Comparison of ENCODE assay signal across 19 cellular contexts in genomic region chr15:36075333-36075732, GRCh38.
"Had no signal": no experiment of that assay in that cellular context is flagged by ENCODE, and none has a peak within 500 bp of the region (broad histone marks: within the 10 kb centered on the region; RNA-seq: fewer than 3 reads in every experiment).

No MANE protein-coding gene starts in this region.

- H3K27me3 Mint-ChIP-seq: activated B cell treated with CpG ODN at 0.5 μM for 24 hours; activated CD4-positive, alpha-beta T cell treated with anti-CD3 and anti-CD28 coated beads, Interleukin-2, amount 10 ng/mL, durations not matched to agents 7 days and 5 days; activated naive CD4-positive, alpha-beta T cell treated with anti-CD3 and anti-CD28 coated beads, Interleukin-2, amount 10 ng/mL, durations not matched to agents 7 days and 5 days; activated T-helper 17 cell treated with anti-CD3 and anti-CD28 coated beads, Interleukin-2, amount 50 U/mL, for 72 hours had no signal

- H3K36me3 Mint-ChIP-seq: activated naive CD4-positive, alpha-beta T cell treated with anti-CD3 and anti-CD28 coated beads, Interleukin-2, amount 10 ng/mL, durations not matched to agents 7 days and 5 days; stimulated activated effector memory CD8-positive, alpha-beta T cell treated with anti-CD3 and anti-CD28 coated beads, Interleukin-12 subunit alpha, Interleukin-12 subunit beta, amount 100 ng/mL, for 72 hours had no signal

- ATAC-seq: activated T-helper 17 cell treated with anti-CD3 and anti-CD28 coated beads, Interleukin-2, amount 50 U/mL, for 72 hours; foreskin keratinocyte; heart left ventricle; left lobe of liver; naive thymus-derived CD8-positive, alpha-beta T cell; stimulated activated effector memory CD8-positive, alpha-beta T cell treated with anti-CD3 and anti-CD28 coated beads, Interleukin-12 subunit alpha, Interleukin-12 subunit beta, amount 100 ng/mL, for 72 hours had no signal

- H3K9me3 ChIP-seq: adrenal gland, right atrium auricular region, uterus had no signal

- H3K4me3 ChIP-seq: adrenal gland, coronary artery, heart left ventricle, right atrium auricular region, skin epidermis, tibial artery, uterus had no signal

- H3K27ac ChIP-seq: adrenal gland, coronary artery, foreskin keratinocyte, heart left ventricle, right atrium auricular region, tibial artery, uterus had no signal

- H3K4me1 Mint-ChIP-seq: activated B cell treated with CpG ODN at 0.5 μM for 24 hours; activated CD4-positive, alpha-beta T cell treated with anti-CD3 and anti-CD28 coated beads, Interleukin-2, amount 10 ng/mL, durations not matched to agents 7 days and 5 days; activated naive CD4-positive, alpha-beta T cell treated with anti-CD3 and anti-CD28 coated beads, Interleukin-2, amount 10 ng/mL, durations not matched to agents 7 days and 5 days; activated T-helper 17 cell treated with anti-CD3 and anti-CD28 coated beads, Interleukin-2, amount 50 U/mL, for 72 hours; naive thymus-derived CD8-positive, alpha-beta T cell; stimulated activated effector memory CD8-positive, alpha-beta T cell treated with anti-CD3 and anti-CD28 coated beads, Interleukin-12 subunit alpha, Interleukin-12 subunit beta, amount 100 ng/mL, for 72 hours had no signal

- H3K27me3 ChIP-seq: adrenal gland, foreskin keratinocyte, heart left ventricle, right atrium auricular region, tibial artery, uterus had no signal

- H3K36me3 ChIP-seq: adrenal gland, heart left ventricle, right atrium auricular region, tibial artery, uterus had no signal

- H3K27ac Mint-ChIP-seq: activated B cell treated with CpG ODN at 0.5 μM for 24 hours; activated CD4-positive, alpha-beta T cell treated with anti-CD3 and anti-CD28 coated beads, Interleukin-2, amount 10 ng/mL, durations not matched to agents 7 days and 5 days; activated naive CD4-positive, alpha-beta T cell treated with anti-CD3 and anti-CD28 coated beads, Interleukin-2, amount 10 ng/mL, durations not matched to agents 7 days and 5 days; activated T-helper 17 cell treated with anti-CD3 and anti-CD28 coated beads, Interleukin-2, amount 50 U/mL, for 72 hours; naive thymus-derived CD8-positive, alpha-beta T cell; stimulated activated effector memory CD8-positive, alpha-beta T cell treated with anti-CD3 and anti-CD28 coated beads, Interleukin-12 subunit alpha, Interleukin-12 subunit beta, amount 100 ng/mL, for 72 hours had no signal

- H3K9me3 Mint-ChIP-seq: activated naive CD4-positive, alpha-beta T cell treated with anti-CD3 and anti-CD28 coated beads, Interleukin-2, amount 10 ng/mL, durations not matched to agents 7 days and 5 days had no signal

- H3K4me3 Mint-ChIP-seq: activated B cell treated with CpG ODN at 0.5 μM for 24 hours; activated CD4-positive, alpha-beta T cell treated with anti-CD3 and anti-CD28 coated beads, Interleukin-2, amount 10 ng/mL, durations not matched to agents 7 days and 5 days; activated naive CD4-positive, alpha-beta T cell treated with anti-CD3 and anti-CD28 coated beads, Interleukin-2, amount 10 ng/mL, durations not matched to agents 7 days and 5 days; activated T-helper 17 cell treated with anti-CD3 and anti-CD28 coated beads, Interleukin-2, amount 50 U/mL, for 72 hours; naive thymus-derived CD8-positive, alpha-beta T cell; stimulated activated effector memory CD8-positive, alpha-beta T cell treated with anti-CD3 and anti-CD28 coated beads, Interleukin-12 subunit alpha, Interleukin-12 subunit beta, amount 100 ng/mL, for 72 hours had no signal

- DNase-seq: activated B cell treated with CpG ODN at 0.5 μM for 24 hours; activated CD4-positive, alpha-beta T cell treated with anti-CD3 and anti-CD28 coated beads, Interleukin-2, amount 10 ng/mL, durations not matched to agents 7 days and 5 days; activated CD8-positive, alpha-beta memory T cell treated with anti-CD3 and anti-CD28 coated beads for 24 hours; activated naive CD4-positive, alpha-beta T cell treated with anti-CD3 and anti-CD28 coated beads, Interleukin-2, amount 10 ng/mL, durations not matched to agents 7 days and 5 days; adrenal gland; central memory CD4-positive, alpha-beta T cell; effector CD8-positive, alpha-beta T cell; foreskin keratinocyte; heart left ventricle; mammary epithelial cell; naive thymus-derived CD8-positive, alpha-beta T cell; tibial artery; uterus had no signal
